Comparison of ENCODE assay signal across 23 cellular contexts in the genomic region with DNA sequence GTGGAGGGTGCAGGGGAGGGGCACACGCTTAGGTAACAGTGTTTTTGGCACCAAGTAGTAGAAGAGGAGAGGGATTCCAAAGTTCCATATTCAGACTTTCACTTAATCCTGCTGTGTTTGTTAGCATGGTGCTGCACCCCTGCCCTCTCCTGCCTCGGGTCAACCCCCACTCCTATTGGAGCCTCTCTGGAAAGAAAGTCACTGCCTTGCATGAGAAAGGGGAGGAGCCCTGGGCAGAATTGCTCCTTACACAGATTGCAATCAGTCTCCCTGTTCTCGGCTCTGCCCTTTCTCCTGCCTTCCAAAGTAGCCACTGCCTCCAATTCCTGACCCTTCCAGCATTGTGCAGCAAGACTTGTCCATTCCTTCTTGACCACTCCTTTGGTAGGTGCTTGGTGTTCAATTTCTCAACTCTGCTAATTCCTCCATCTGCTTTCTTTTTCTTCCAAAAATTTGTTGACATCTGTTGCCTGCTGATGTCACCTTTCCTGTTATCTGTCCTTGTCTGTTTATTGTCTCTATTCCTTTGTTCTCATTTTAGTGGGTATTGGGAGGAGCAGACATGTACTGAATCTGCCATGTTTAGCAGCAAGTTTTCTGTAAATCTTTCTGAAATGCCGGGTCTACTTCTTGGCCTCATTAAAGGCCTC.
DNase-seq lines count a peak whose midpoint lies in the region; ATAC-seq, FAIRE-seq and TF ChIP-seq lines count a peak whose summit lies in the region.
"Had no signal": no experiment of that assay in that cellular context is flagged by ENCODE, and none has a peak within 500 bp of the region (broad histone marks: within the 10 kb centered on the region; RNA-seq: fewer than 3 reads in every experiment).

No MANE protein-coding gene starts in this region.

- in situ Hi-C loops in K562 (cut with MboI) = no loop called here

- H3K9me3 ChIP-seq in K562 (replicated peaks; ENCODE audit: control insufficient read depth, insufficient read depth, low read depth, low read length) = no peaks in the 10 kb centered on the region
- H3K9me3 ChIP-seq: upper lobe of right lung had no signal

- H3K36me3 Mint-ChIP-seq in natural killer cell (no peaks in the 10 kb centered on the region), HFFc6 (ENCODE audit: low read depth) (no peaks in the 10 kb centered on the region)
- no peaks in the 10 kb centered on the region for H3K36me3 Mint-ChIP-seq in natural killer cell treated with Interleukin-12 subunit alpha and Interleukin-12 subunit beta and Interleukin-15 and Interleukin-18, amount 100 ng/mL, for 72 hours
- H3K36me3 Mint-ChIP-seq: activated naive CD4-positive, alpha-beta T cell treated with anti-CD3 and anti-CD28 coated beads, Interleukin-2, amount 50 U/mL, for 72 hours had no signal

- H3K9me3 Mint-ChIP-seq in natural killer cell (no peaks in the 10 kb centered on the region), HFFc6 (no peaks in the 10 kb centered on the region)
- H3K9me3 Mint-ChIP-seq in natural killer cell treated with Interleukin-12 subunit alpha and Interleukin-12 subunit beta and Interleukin-15 and Interleukin-18, amount 100 ng/mL, for 72 hours = no peaks in the 10 kb centered on the region
- H3K9me3 Mint-ChIP-seq: activated naive CD4-positive, alpha-beta T cell treated with anti-CD3 and anti-CD28 coated beads, Interleukin-2, amount 50 U/mL, for 72 hours; activated T-helper 17 cell treated with anti-CD3 and anti-CD28 coated beads, Interleukin-2, amount 50 U/mL, for 72 hours had no signal

- H3K4me2 ChIP-seq in K562 (ENCODE audit: insufficient read depth, low read length) = peak overlapping the region; percentile 21; the same call in 1 of the 2 replicates

- H3K27ac ChIP-seq in K562 (ENCODE audit: extremely low read depth, low read depth, low read length) = no peak overlapping the region
- H3K27ac ChIP-seq: epithelial cell of prostate, upper lobe of right lung had no signal

- BruUV-seq in K562 (replicated peaks; lab: Mats Ljungman, UMichigan) = no TSS peak

- H3K4me3 Mint-ChIP-seq in natural killer cell (no peak overlapping the region), HFFc6 (no peak overlapping the region)
- H3K4me3 Mint-ChIP-seq in natural killer cell treated with Interleukin-12 subunit alpha and Interleukin-12 subunit beta and Interleukin-15 and Interleukin-18, amount 100 ng/mL, for 72 hours = no peak overlapping the region
- H3K4me3 Mint-ChIP-seq: activated T-helper 17 cell treated with anti-CD3 and anti-CD28 coated beads, Interleukin-2, amount 50 U/mL, for 72 hours had no signal

- H3K27ac Mint-ChIP-seq in natural killer cell = peak overlapping the region; percentile 2 to 6
- no peak overlapping the region for H3K27ac Mint-ChIP-seq in natural killer cell treated with Interleukin-12 subunit alpha and Interleukin-12 subunit beta and Interleukin-15 and Interleukin-18, amount 100 ng/mL, for 72 hours
- H3K27ac Mint-ChIP-seq in HFFc6 = no peak overlapping the region
- H3K27ac Mint-ChIP-seq: activated naive CD4-positive, alpha-beta T cell treated with anti-CD3 and anti-CD28 coated beads, Interleukin-2, amount 50 U/mL, for 72 hours; activated T-helper 17 cell treated with anti-CD3 and anti-CD28 coated beads, Interleukin-2, amount 50 U/mL, for 72 hours had no signal

- TF ChIP-seq RAD21 in K562 (CRISPR knock-in tag; conservative IDR thresholded peaks at IDR 0.05 in 1 of 2, IDR thresholded peaks at IDR 0.05 in 1 of 2) = no peak

- TF ChIP-seq POLR2A in K562 (conservative IDR thresholded peaks at IDR 0.05) = no peak

- TF ChIP-seq CTCF in natural killer cell (IDR thresholded peaks at IDR 0.05) = no peak
- no peak for TF ChIP-seq CTCF in K562 (IDR thresholded peaks at IDR 0.05 in 2 of 3, conservative IDR thresholded peaks at IDR 0.05 in 1 of 3; ENCODE audit: insufficient read depth in 2 of 3, low read depth in 1 of 3, low read length in 3 of 3)
- TF ChIP-seq CTCF in HFFc6 (IDR thresholded peaks at IDR 0.05) = no peak

- TF ChIP-seq EP300 in K562 (IDR thresholded peaks at IDR 0.05; ENCODE audit: low read length) = peak; percentile 10; the same call in 1 of the 2 replicates

- no peaks in the 10 kb centered on the region for H3K9me1 ChIP-seq in K562 (ENCODE audit: control insufficient read depth, insufficient read depth, low read length)

- DNase-seq in natural killer cell (no peak), K562 (ENCODE audit: extremely low read depth in 1 of 4, low spot score in 3 of 4) (no peak), left kidney (ENCODE audit: low read depth, low spot score) (peak; percentile 32), HFFc6 (no peak), AG20443 (ENCODE audit: low spot score) (no peak), foreskin melanocyte (no peak)
- no peak for DNase-seq in natural killer cell treated with Interleukin-12 subunit alpha and Interleukin-12 subunit beta and Interleukin-15 and Interleukin-18, amount 100 ng/mL, for 72 hours (ENCODE audit: low spot score)
- DNase-seq: aorta; cerebellar nuclear complex; kidney; mammary epithelial cell; NCI-H1436; NCI-H226; right cardiac atrium; RPMI8226; stimulated activated CD4-positive, alpha-beta T cell treated with anti-CD3 and anti-CD28 coated beads, Interleukin-12 subunit alpha, Interleukin-12 subunit beta, amount 100 ng/mL, for 4 hours; T-helper 9 cell; upper lobe of right lung had no signal

- peaks cover 0 to 13% of the 10 kb centered on the region in 2 experiments; a peak in 4 of 5 replicates for H3K4me1 ChIP-seq in K562 (replicated peaks in 1 of 2; ENCODE audit: control insufficient read depth in 2 of 2, insufficient read depth in 2 of 2, low read length in 2 of 2)
- H3K4me1 ChIP-seq: upper lobe of right lung had no signal

- no peak overlapping the region for H2AFZ ChIP-seq in K562 (ENCODE audit: low read depth, low read length)

- no peak overlapping the region for H3K9ac ChIP-seq in K562 (ENCODE audit: insufficient read depth in 1 of 2, low read depth in 2 of 2, low read length in 2 of 2)

- intact Hi-C loops in natural killer cell (cut with micrococcal nuclease) = no loop called here
- intact Hi-C loops in K562 (cut with micrococcal nuclease) = no loop called here

- POLR2A ChIA-PET in K562 (lab: Yijun Ruan, JAX) = interaction anchor here (1.1 kb wide), 1 partner anchor 10 kb away, joined by 4 read pairs; no protein-coding TSS in a partner anchor

- CTCF ChIA-PET in K562 (lab: Yijun Ruan, JAX; ENCODE audit: low intra/inter-chr PET ratio) = interaction anchor here (0.5 kb wide), 1 partner anchor 19 kb away, joined by 5 read pairs; no protein-coding TSS in a partner anchor

- H3K4me3 ChIP-seq in K562 = no peak overlapping the region
- H3K4me3 ChIP-seq: upper lobe of right lung had no signal

- H4K20me1 ChIP-seq in K562 (replicated peaks; ENCODE audit: control insufficient read depth, insufficient read depth, low read length) = no peaks in the 10 kb centered on the region

- ATAC-seq in natural killer cell = no peak
- ATAC-seq in natural killer cell treated with Interleukin-12 subunit alpha and Interleukin-12 subunit beta and Interleukin-15 and Interleukin-18, amount 100 ng/mL, for 72 hours = no peak
- peak; percentile 59 for ATAC-seq in K562
- no peak for ATAC-seq in GM18517 (IDR thresholded peaks at IDR 0.05; ENCODE audit: unreplicated experiment)
- ATAC-seq: activated naive CD4-positive, alpha-beta T cell treated with anti-CD3 and anti-CD28 coated beads, Interleukin-2, amount 50 U/mL, for 72 hours; activated T-helper 17 cell treated with anti-CD3 and anti-CD28 coated beads, Interleukin-2, amount 50 U/mL, for 72 hours; right cardiac atrium; upper lobe of right lung had no signal

- WGBS in K562 (ENCODE audit: insufficient coverage, low coverage, missing lambda C conversion rate) = 0% methylated on average over 3 of the region's 4 CpGs

- H3K27me3 ChIP-seq in K562 (ENCODE audit: control insufficient read depth in 2 of 2, insufficient read depth in 2 of 2, low read length in 2 of 2) = no peaks in the 10 kb centered on the region; a peak in 1 of 5 replicates
- H3K27me3 ChIP-seq: upper lobe of right lung had no signal

- H3K27me3 Mint-ChIP-seq in natural killer cell (ENCODE audit: low read depth in 2 of 2) (no peaks in the 10 kb centered on the region), HFFc6 (ENCODE audit: insufficient read depth) (peaks cover 12% of the 10 kb centered on the region; the same call in 1 of the 2 replicates)
- no peaks in the 10 kb centered on the region for H3K27me3 Mint-ChIP-seq in natural killer cell treated with Interleukin-12 subunit alpha and Interleukin-12 subunit beta and Interleukin-15 and Interleukin-18, amount 100 ng/mL, for 72 hours

- FAIRE-seq in K562 (lab: Jason Lieb, UNC) = no peak
- FAIRE-seq: G401.6, kidney had no signal

- peaks cover 51 to 69% of the 10 kb centered on the region in 2 donors for H3K4me1 Mint-ChIP-seq in natural killer cell
- peaks cover 11 to 32% of the 10 kb centered on the region in 2 donors for H3K4me1 Mint-ChIP-seq in natural killer cell treated with Interleukin-12 subunit alpha and Interleukin-12 subunit beta and Interleukin-15 and Interleukin-18, amount 100 ng/mL, for 72 hours (ENCODE audit: low read depth in 2 of 2)
- H3K4me1 Mint-ChIP-seq in HFFc6 (ENCODE audit: low read depth) = no peaks in the 10 kb centered on the region
- H3K4me1 Mint-ChIP-seq: activated T-helper 17 cell treated with anti-CD3 and anti-CD28 coated beads, Interleukin-2, amount 50 U/mL, for 72 hours had no signal

- no peaks in the 10 kb centered on the region for H3K36me3 ChIP-seq in K562 (ENCODE audit: control insufficient read depth, insufficient read depth, low read length)
- H3K36me3 ChIP-seq: upper lobe of right lung had no signal

- H3K79me2 ChIP-seq in K562 (ENCODE audit: control insufficient read depth, insufficient read depth, low read length) = no peaks in the 10 kb centered on the region

TF ChIP-seq in K562, 482 proteins besides CTCF, POLR2A, EP300 and RAD21 (continues in another document):
- TF ChIP-seq CTBP1 (IDR thresholded peaks at IDR 0.05; ENCODE audit: borderline replicate concordance) (0 out of 2 replicates have a peak, but pooled peaks have one; percentile 61), PHF21A (IDR thresholded peaks at IDR 0.05; ENCODE audit: borderline replicate concordance, low read depth) (no peak)

Comparison
In these comparisons a context has a peak if more than half of its experiments do, and no peak if none do; other contexts are left out.
1. H3K27ac Mint-ChIP-seq: peak in natural killer cell (2 of 2); none in natural killer cell treated with Interleukin-12 subunit alpha and Interleukin-12 subunit beta and Interleukin-15 and Interleukin-18, amount 100 ng/mL, for 72 hours (0 of 2) and HFFc6 (single experiment).